ENCODE assay signal across 24 cellular contexts in the genomic region with DNA sequence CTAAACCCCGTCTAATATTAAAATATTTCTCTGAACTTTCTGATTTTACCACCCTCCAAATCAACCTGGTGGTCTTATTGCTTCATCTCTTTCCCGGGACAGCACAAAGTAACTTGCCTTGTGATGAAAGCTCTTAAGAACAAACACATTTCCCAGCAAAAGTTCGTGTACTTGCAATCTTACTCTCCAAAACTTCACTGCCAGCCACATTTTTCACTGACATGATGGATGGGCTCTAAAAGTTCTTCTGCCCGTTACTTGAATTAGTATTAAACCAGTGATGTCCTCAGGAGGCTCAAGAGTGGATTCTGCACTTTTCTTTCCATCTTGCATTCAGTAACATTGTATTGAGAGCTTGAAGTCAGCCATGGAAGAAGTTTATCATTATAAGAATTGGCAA.
A peak's percentile ranks its signal among the peaks of the same experiment; 100 is the strongest.
DNase-seq lines count a peak whose midpoint lies in the region; ATAC-seq, FAIRE-seq and TF ChIP-seq lines count a peak whose summit lies in the region.
"Had no signal": no experiment of that assay in that cellular context is flagged by ENCODE, and none has a peak within 500 bp of the region (broad histone marks: within the 10 kb centered on the region; RNA-seq: fewer than 3 reads in every experiment).

No MANE protein-coding gene starts in this region.

- no peak overlapping the region for H3K27ac Mint-ChIP-seq in astrocyte (ENCODE audit: unreplicated experiment)
- H3K27ac Mint-ChIP-seq: activated T-cell treated with anti-CD3 and anti-CD28 coated beads, Interleukin-2, amount 50 U/mL, for 72 hours; B cell; T-helper 17 cell had no signal

- no peaks in the 10 kb centered on the region for H3K27me3 Mint-ChIP-seq in astrocyte (ENCODE audit: low read depth, unreplicated experiment)
- H3K27me3 Mint-ChIP-seq: B cell had no signal

- H3K79me2 ChIP-seq in astrocyte (ENCODE audit: insufficient read depth, low read length) = no peaks in the 10 kb centered on the region

- no peaks in the 10 kb centered on the region for H3K36me3 ChIP-seq in astrocyte (ENCODE audit: insufficient read depth, low read length)
- H3K36me3 ChIP-seq: ascending aorta, esophagus muscularis mucosa, spleen, stomach had no signal

- no peak overlapping the region for H3K27ac ChIP-seq in astrocyte (ENCODE audit: low read depth, low read length)
- H3K27ac ChIP-seq: esophagus muscularis mucosa, stomach had no signal

- no peak overlapping the region for H3K4me2 ChIP-seq in astrocyte (ENCODE audit: low read length)

- peak overlapping the region; percentile 51 for H2AFZ ChIP-seq in astrocyte (ENCODE audit: low read depth, low read length)

- no peaks in the 10 kb centered on the region for H3K36me3 Mint-ChIP-seq in astrocyte (ENCODE audit: low read depth, unreplicated experiment)

- no peaks in the 10 kb centered on the region for H3K4me1 Mint-ChIP-seq in astrocyte (ENCODE audit: low read depth, unreplicated experiment)

- no peaks in the 10 kb centered on the region for H3K9me3 Mint-ChIP-seq in astrocyte (ENCODE audit: unreplicated experiment)
- H3K9me3 Mint-ChIP-seq: activated T-cell treated with anti-CD3 and anti-CD28 coated beads, Interleukin-2, amount 50 U/mL, for 72 hours had no signal

- peak; percentile 41 for FAIRE-seq in astrocyte (lab: Jason Lieb, UNC)

- H3K9me3 ChIP-seq in astrocyte (ENCODE audit: insufficient read depth, low read depth, low read length) = no peaks in the 10 kb centered on the region
- H3K9me3 ChIP-seq: ascending aorta, esophagus muscularis mucosa, psoas muscle, spleen, stomach had no signal

- peak; percentile 9 for DNase-seq in HCEC 1CT
- DNase-seq in astrocyte (ENCODE audit: low read depth) = peak; percentile 47
- peak; percentile 36 to 39 for DNase-seq in foreskin fibroblast
- DNase-seq in skeletal muscle cell (ENCODE audit: low read depth) = peak; percentile 61
- no peak for DNase-seq in HT-29 (ENCODE audit: low spot score)
- DNase-seq in nucleus accumbens (lab: John Stamatoyannopoulos, UW) = no peak
- DNase-seq in putamen (ENCODE audit: low spot score) = no peak
- DNase-seq: activated CD4-positive, alpha-beta T cell treated with anti-CD3 and anti-CD28 coated beads for 4 hours; activated naive CD4-positive, alpha-beta T cell treated with anti-CD3 and anti-CD28 coated beads, Interleukin-2, amount 50 U/mL, for 16 hours; activated T-cell treated with anti-CD3 and anti-CD28 coated beads, Interleukin-2, amount 50 U/mL, for 72 hours; DMS79; IMR-90; left ventricle myocardium superior; NCI-H2081; psoas muscle; spleen; stimulated activated CD4-positive, alpha-beta T cell treated with anti-CD3 and anti-CD28 coated beads, Interleukin-4, amount 100 ng/mL, for 24 hours; stomach; T-helper 17 cell; trophoblast cell had no signal

- H3K4me3 ChIP-seq in astrocyte (ENCODE audit: insufficient read depth, low read depth, low read length) (no peak overlapping the region), foreskin fibroblast (ENCODE audit: low read depth in 1 of 2, low read length in 2 of 2) (no peak overlapping the region), skeletal muscle cell (ENCODE audit: low read depth, low read length) (no peak overlapping the region)
- H3K4me3 ChIP-seq: ascending aorta, esophagus muscularis mucosa, spleen, stomach had no signal

- H3K27me3 ChIP-seq in astrocyte (ENCODE audit: insufficient read depth, low read length) = no peaks in the 10 kb centered on the region
- H3K27me3 ChIP-seq: ascending aorta, esophagus muscularis mucosa, spleen, stomach had no signal

- H3K9ac ChIP-seq in astrocyte (ENCODE audit: low read length) = no peak overlapping the region

- no peak for ATAC-seq in GM19395 (IDR thresholded peaks at IDR 0.05; ENCODE audit: unreplicated experiment)
- ATAC-seq: activated T-cell treated with anti-CD3 and anti-CD28 coated beads, Interleukin-2, amount 50 U/mL, for 72 hours; left ventricle myocardium superior; psoas muscle; T-helper 17 cell had no signal

- H4K20me1 ChIP-seq in astrocyte (ENCODE audit: insufficient read depth, low read length) = no peaks in the 10 kb centered on the region

- no peak overlapping the region for H3K4me3 Mint-ChIP-seq in astrocyte (ENCODE audit: unreplicated experiment)
- H3K4me3 Mint-ChIP-seq: activated T-cell treated with anti-CD3 and anti-CD28 coated beads, Interleukin-2, amount 50 U/mL, for 72 hours; B cell; T-helper 17 cell had no signal

- no peaks in the 10 kb centered on the region for H3K4me1 ChIP-seq in astrocyte (ENCODE audit: insufficient read depth, low read length)

- no peak for TF ChIP-seq CTCF in astrocyte (IDR thresholded peaks at IDR 0.05; ENCODE audit: insufficient read depth, low read depth, low read length)
- no peak for TF ChIP-seq CTCF in foreskin fibroblast (IDR thresholded peaks at IDR 0.05; ENCODE audit: low read depth, low read length)

Comparison
In these comparisons a context has a peak if more than half of its experiments do, and no peak if none do; other contexts are left out.
1. DNase-seq: peak in HCEC 1CT (single experiment), astrocyte (single experiment), foreskin fibroblast (2 of 2) and skeletal muscle cell (single experiment); none in HT-29 (single experiment), nucleus accumbens (0 of 56) and putamen (single experiment).